10 cellular contexts compared by ENCODE assay signal in genomic region chr9:5436441-5436840, GRCh38. TPM values are rescaled to one million over a fixed set of nuclear protein-coding genes. Genes with fewer than 3 reads are reported as not detected.
DNase-seq lines count a peak whose midpoint lies in the region; ATAC-seq and TF ChIP-seq lines count a peak whose summit lies in the region.
"Had no signal": no experiment of that assay in that cellular context is flagged by ENCODE, and none has a peak within 500 bp of the region (broad histone marks: within the 10 kb centered on the region; RNA-seq: fewer than 3 reads in every experiment).

No MANE protein-coding gene starts in this region.

- H3K4me3 Mint-ChIP-seq in activated CD4-positive, alpha-beta T cell treated with anti-CD3 and anti-CD28 coated beads, Interleukin-2, amount 10 ng/mL, durations not matched to agents 24 days and 14 days, result peak overlapping the region; percentile 93
- H3K4me3 Mint-ChIP-seq in T-cell, result peak overlapping the region; percentile 89 to 95 (median 91)

- H3K4me3 ChIP-seq in epithelial cell of proximal tubule (ENCODE audit: low read depth, low read length) (peak overlapping the region; percentile 74), skeletal muscle tissue (ENCODE audit: low read length in 3 of 3) (peak overlapping the region in 1 of 3 donors; percentile 99)

- peak overlapping the region; percentile 97 for H3K27ac Mint-ChIP-seq in activated CD4-positive, alpha-beta T cell treated with anti-CD3 and anti-CD28 coated beads, Interleukin-2, amount 10 ng/mL, durations not matched to agents 24 days and 14 days
- H3K27ac Mint-ChIP-seq in T-cell, result peak overlapping the region; percentile 98 to 99

- intact Hi-C loops in activated CD4-positive, alpha-beta T cell treated with anti-CD3 and anti-CD28 coated beads, Interleukin-2, amount 10 ng/mL, durations not matched to agents 24 days and 14 days (cut with micrococcal nuclease), result loop anchor here (2.0 to 10.0 kb wide), 6 partner anchors 362 to 759 kb away; partner anchors contain the start of genes CDC37L1 and JAK2

- no peak overlapping the region for H3K27ac ChIP-seq in skeletal muscle tissue (ENCODE audit: low read depth, low read length)

- peaks cover 46% of the 10 kb centered on the region for H3K36me3 Mint-ChIP-seq in activated CD4-positive, alpha-beta T cell treated with anti-CD3 and anti-CD28 coated beads, Interleukin-2, amount 10 ng/mL, durations not matched to agents 24 days and 14 days (ENCODE audit: low read depth)
- H3K36me3 Mint-ChIP-seq in T-cell, result peaks cover 30% of the 10 kb centered on the region

- no peaks in the 10 kb centered on the region for H3K27me3 Mint-ChIP-seq in activated CD4-positive, alpha-beta T cell treated with anti-CD3 and anti-CD28 coated beads, Interleukin-2, amount 10 ng/mL, durations not matched to agents 24 days and 14 days
- no peaks in the 10 kb centered on the region for H3K27me3 Mint-ChIP-seq in T-cell

- peak overlapping the region; percentile 94 to 97 (median 96) for H3K9ac ChIP-seq in skeletal muscle tissue (ENCODE audit: low read depth in 1 of 3, low read length in 3 of 3)

- peaks cover 4 to 13% (median 8%) of the 10 kb centered on the region in 3 donors for H3K36me3 ChIP-seq in skeletal muscle tissue (ENCODE audit: control insufficient read depth in 3 of 3, insufficient read depth in 3 of 3, low read length in 3 of 3)

- H3K9me3 ChIP-seq in skeletal muscle tissue (ENCODE audit: control insufficient read depth in 3 of 3, low read length in 3 of 3), result no peaks in the 10 kb centered on the region

- H3K4me1 Mint-ChIP-seq in activated CD4-positive, alpha-beta T cell treated with anti-CD3 and anti-CD28 coated beads, Interleukin-2, amount 10 ng/mL, durations not matched to agents 24 days and 14 days, result peaks cover 52% of the 10 kb centered on the region
- H3K4me1 Mint-ChIP-seq in T-cell, result peaks cover 28 to 37% (median 36%) of the 10 kb centered on the region in 3 donors

- DNase-seq in activated CD4-positive, alpha-beta T cell treated with anti-CD3 and anti-CD28 coated beads, Interleukin-2, amount 10 ng/mL, durations not matched to agents 24 days and 14 days, result peak; percentile 49
- DNase-seq in activated CD4-positive, alpha-beta T cell treated with anti-CD3 and anti-CD28 coated beads, Interleukin-2, amount 50 U/mL, for 4 hours, result no peak
- no peak for DNase-seq in T-cell
- DNase-seq in epithelial cell of proximal tubule (ENCODE audit: low read depth), result no peak
- no peak for DNase-seq in NAMALWA (ENCODE audit: low spot score)
- no peak for DNase-seq in erythroblast (lab: John Stamatoyannopoulos, UW)
- DNase-seq: islet precursor cell, NCI-H1417 had no signal

- peaks cover 6% of the 10 kb centered on the region for H3K9me3 Mint-ChIP-seq in activated CD4-positive, alpha-beta T cell treated with anti-CD3 and anti-CD28 coated beads, Interleukin-2, amount 10 ng/mL, durations not matched to agents 24 days and 14 days
- H3K9me3 Mint-ChIP-seq in T-cell, result no peaks in the 10 kb centered on the region

- POLR2A ChIA-PET in T-cell (lab: Charles Lee), result interaction anchor here in 1 of 2 donors (1.7 kb wide), 1 partner anchor 14 kb away, joined by 13 read pairs; the partner anchor contains the start of gene CD274

- H3K27me3 ChIP-seq in skeletal muscle tissue (ENCODE audit: control insufficient read depth in 3 of 3, insufficient read depth in 3 of 3, low read length in 3 of 3), result no peaks in the 10 kb centered on the region

- no peak for ATAC-seq in T-cell (replicated peaks in 1 of 4)
- ATAC-seq in GM21423 (IDR thresholded peaks at IDR 0.05; ENCODE audit: unreplicated experiment), result no peak

- no peak for TF ChIP-seq CTCF in epithelial cell of proximal tubule (conservative IDR thresholded peaks at IDR 0.05; ENCODE audit: low read depth, low read length)

- no peak for TF ChIP-seq POLR2A in erythroblast (IDR thresholded peaks at IDR 0.05; ENCODE audit: low read length)

- CTCF ChIA-PET in T-cell (lab: Charles Lee), result interaction anchor here (0.6 to 5.9 kb wide), 3 partner anchors 13 to 251 kb away, joined by 4 to 47 read pairs (median 12); partner anchors contain the start of genes CD274 (in 1 of the 2) and INSL6 (in 1 of the 2)

- peaks cover 18 to 31% (median 26%) of the 10 kb centered on the region in 3 donors for H3K4me1 ChIP-seq in skeletal muscle tissue (ENCODE audit: control insufficient read depth in 3 of 3, insufficient read depth in 3 of 3, low read length in 3 of 3)

RNA-seq across cellular contexts. Expression of gene PLGRKT, which starts 1.3 kb away (rescaled TPM):
- 53.0 and 54.4 TPM in 2 replicates for total RNA-seq in activated CD4-positive, alpha-beta T cell treated with anti-CD3 and anti-CD28 coated beads, Interleukin-2, amount 10 ng/mL, durations not matched to agents 24 days and 14 days
- total RNA-seq in T-cell (10 to 100 TPM; 15.4 to 21.3 (median 19.3) TPM), epithelial cell of proximal tubule (28.5 and 49.0 TPM in 2 replicates), skeletal muscle tissue (15.1 TPM)

RNA-seq across cellular contexts. Expression of gene CD274, which starts 13.9 kb away (rescaled TPM):
- 52.1 and 57.6 TPM in 2 replicates for total RNA-seq in activated CD4-positive, alpha-beta T cell treated with anti-CD3 and anti-CD28 coated beads, Interleukin-2, amount 10 ng/mL, durations not matched to agents 24 days and 14 days
- total RNA-seq in T-cell (10 to 100 TPM in 1 of 5 donors, 1 to 10 TPM in 4; 6.6 to 11.4 (median 7.2) TPM), epithelial cell of proximal tubule (16.1 and 22.1 TPM in 2 replicates), skeletal muscle tissue (0.52 TPM)
